Comparison of ENCODE assay signal across 16 cellular contexts in genomic region chr1:203364806-203365205, GRCh38. TPM values are rescaled to one million over a fixed set of nuclear protein-coding genes. Genes with fewer than 3 reads are reported as not detected.
"Had no signal": no experiment of that assay in that cellular context is flagged by ENCODE, and none has a peak within 500 bp of the region (broad histone marks: within the 10 kb centered on the region; RNA-seq: fewer than 3 reads in every experiment).

No MANE protein-coding gene starts in this region.

- DNase-seq: activated CD4-positive, alpha-beta T cell treated with anti-CD3 and anti-CD28 coated beads, Interleukin-2, amount 50 U/mL, for 4 hours; activated gamma-delta T cell; activated T-cell treated with anti-CD3 and anti-CD28 coated beads, Interleukin-2, amount 50 U/mL, for 72 hours; adrenal gland; effector memory CD8-positive, alpha-beta T cell; naive thymus-derived CD8-positive, alpha-beta T cell; stimulated activated CD4-positive, alpha-beta T cell treated with anti-CD3 and anti-CD28 coated beads, Interleukin-12 subunit alpha, Interleukin-12 subunit beta, amount 100 ng/mL, for 4 hours; stimulated activated CD4-positive, alpha-beta T cell treated with anti-CD3 and anti-CD28 coated beads, Interleukin-2, amount 100 ng/mL, for 24 hours; stimulated activated naive CD8-positive, alpha-beta T cell treated with anti-CD3 and anti-CD28 coated beads, Interleukin-15, Interleukin-2, amounts not matched to agents 100 U/mL and 50 U/mL, for 24 hours; upper lobe of left lung had no signal

- ATAC-seq: activated naive CD4-positive, alpha-beta T cell treated with anti-CD3 and anti-CD28 coated beads, Interleukin-2, amount 50 U/mL, for 72 hours; activated T-cell treated with anti-CD3 and anti-CD28 coated beads, Interleukin-2, amount 50 U/mL, for 72 hours; effector memory CD8-positive, alpha-beta T cell; naive thymus-derived CD8-positive, alpha-beta T cell; stimulated activated naive CD8-positive, alpha-beta T cell treated with anti-CD3 and anti-CD28 coated beads, Interleukin-15, Interleukin-2, amounts not matched to agents 100 U/mL and 50 U/mL, for 24 hours had no signal

- H3K36me3 ChIP-seq: adrenal gland, upper lobe of left lung had no signal

- H3K27ac ChIP-seq: adrenal gland, upper lobe of left lung had no signal

- H3K9me2 ChIP-seq: SK-N-SH had no signal

- H3K4me3 ChIP-seq: adrenal gland, lung, upper lobe of left lung had no signal

- H3K4me1 ChIP-seq: adrenal gland had no signal

- H3K9ac ChIP-seq: SK-N-SH had no signal

- H3K4me2 ChIP-seq: SK-N-SH had no signal

- H3K27me3 ChIP-seq: adrenal gland, upper lobe of left lung had no signal

- FAIRE-seq: islet of Langerhans, TTC549 had no signal

- H3K9me3 ChIP-seq: adrenal gland, SK-N-SH, upper lobe of left lung had no signal

RNA-seq across cellular contexts. Expression of gene FMOD, which starts 13.9 kb away (rescaled TPM):
- total RNA-seq: mononuclear cell; naive thymus-derived CD8-positive, alpha-beta T cell had no signal
- polyA plus RNA-seq: naive thymus-derived CD8-positive, alpha-beta T cell; SK-N-SH had no signal
